Comparison of ENCODE assay signal across 1 cellular context in the genomic region with DNA sequence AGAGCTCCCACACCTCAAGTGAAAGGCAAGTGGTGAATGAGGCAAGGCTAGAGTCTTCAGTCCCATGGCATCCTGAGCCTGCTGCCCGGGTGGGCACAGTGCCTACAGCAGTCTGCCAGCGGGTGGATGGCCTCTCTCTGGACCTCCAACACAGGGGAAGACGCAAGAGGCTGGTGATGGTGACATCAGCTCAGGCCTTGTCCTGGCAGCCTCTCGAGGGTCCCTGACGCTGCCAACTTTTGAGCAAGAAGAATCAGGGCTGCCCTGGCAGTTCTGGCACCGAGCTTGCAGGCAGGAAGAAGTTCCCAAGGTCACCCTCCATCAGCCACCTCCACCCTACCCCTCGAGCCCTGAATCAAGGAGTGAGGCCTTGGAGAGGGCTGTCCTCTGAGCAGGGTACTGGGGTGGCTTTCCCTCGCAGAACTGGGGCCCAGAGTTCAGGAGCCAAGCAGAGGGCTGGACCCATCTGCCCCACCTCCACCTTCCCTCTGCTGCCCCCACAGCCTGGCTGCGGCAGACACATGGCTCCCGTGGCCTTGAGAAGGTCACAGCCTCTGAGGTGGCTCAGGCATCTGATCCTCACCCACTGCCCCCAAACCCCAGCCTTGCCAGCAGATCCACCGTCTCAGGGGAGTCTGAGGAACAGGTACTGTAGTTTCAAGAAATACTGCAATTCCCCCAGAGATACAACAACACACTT.
TF ChIP-seq lines count a peak whose summit lies in the region.

No MANE protein-coding gene starts in this region.

TF ChIP-seq in HepG2, 621 proteins besides CTCF, POLR2A, EP300 and RAD21 (continued from another document):
- TF ChIP-seq, protein P1, sequence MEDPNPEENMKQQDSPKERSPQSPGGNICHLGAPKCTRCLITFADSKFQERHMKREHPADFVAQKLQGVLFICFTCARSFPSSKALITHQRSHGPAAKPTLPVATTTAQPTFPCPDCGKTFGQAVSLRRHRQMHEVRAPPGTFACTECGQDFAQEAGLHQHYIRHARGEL (CRISPR knock-in tag; IDR thresholded peaks at IDR 0.05) = 0 out of 2 replicates have a peak, but pooled peaks have one; percentile 24
- TF ChIP-seq ZFX (CRISPR knock-in tag; IDR thresholded peaks at IDR 0.05; ENCODE audit: low read depth) (0 out of 2 replicates have a peak, but pooled peaks have one; percentile 14), RARA (CRISPR knock-in tag; IDR thresholded peaks at IDR 0.05) (peak; percentile 47; the same call in 1 of the 2 replicates), ZNF709 (CRISPR knock-in tag; IDR thresholded peaks at IDR 0.05) (no peak), RBM22 (optimal IDR thresholded peaks at IDR 0.05; ENCODE audit: low read length) (no peak), KDM2A (CRISPR knock-in tag; IDR thresholded peaks at IDR 0.05; ENCODE audit: borderline replicate concordance, low read depth) (peak; percentile 41; the same call in 1 of the 2 replicates), ZNF124 (CRISPR knock-in tag; IDR thresholded peaks at IDR 0.05) (no peak), ZFP91 (CRISPR knock-in tag; IDR thresholded peaks at IDR 0.05; ENCODE audit: borderline replicate concordance) (peak; percentile 47; the same call in 1 of the 2 replicates), NR2F6 (IDR thresholded peaks at IDR 0.05) (0 out of 2 replicates have a peak, but pooled peaks have one; percentile 14), NR2F6 (CRISPR knock-in tag; IDR thresholded peaks at IDR 0.05) (peak; percentile 21; the same call in 1 of the 2 replicates), KDM5B (CRISPR knock-in tag; IDR thresholded peaks at IDR 0.05; ENCODE audit: borderline replicate concordance) (peak; percentile 9; the same call in 1 of the 2 replicates), ZMYM4 (CRISPR knock-in tag; IDR thresholded peaks at IDR 0.05) (no peak), TGIF2 (CRISPR knock-in tag; IDR thresholded peaks at IDR 0.05) (no peak), ESRRA (CRISPR knock-in tag; IDR thresholded peaks at IDR 0.05; ENCODE audit: low read depth) (peak; percentile 80), SOX6 (IDR thresholded peaks at IDR 0.05) (no peak), SOX6 (CRISPR knock-in tag; IDR thresholded peaks at IDR 0.05) (peak; percentile 19; the same call in 1 of the 2 replicates), ZBTB34 (CRISPR knock-in tag; IDR thresholded peaks at IDR 0.05) (no peak), SAP130 (CRISPR knock-in tag; IDR thresholded peaks at IDR 0.05; ENCODE audit: low read depth) (peak; percentile 43; the same call in 1 of the 2 replicates), SPEN (CRISPR knock-in tag; IDR thresholded peaks at IDR 0.05; ENCODE audit: low read depth) (0 out of 2 replicates have a peak, but pooled peaks have one; percentile 16), AGO2 (optimal IDR thresholded peaks at IDR 0.05; ENCODE audit: low read depth, low read length) (peak; percentile 42)
- TF ChIP-seq, protein P2, sequence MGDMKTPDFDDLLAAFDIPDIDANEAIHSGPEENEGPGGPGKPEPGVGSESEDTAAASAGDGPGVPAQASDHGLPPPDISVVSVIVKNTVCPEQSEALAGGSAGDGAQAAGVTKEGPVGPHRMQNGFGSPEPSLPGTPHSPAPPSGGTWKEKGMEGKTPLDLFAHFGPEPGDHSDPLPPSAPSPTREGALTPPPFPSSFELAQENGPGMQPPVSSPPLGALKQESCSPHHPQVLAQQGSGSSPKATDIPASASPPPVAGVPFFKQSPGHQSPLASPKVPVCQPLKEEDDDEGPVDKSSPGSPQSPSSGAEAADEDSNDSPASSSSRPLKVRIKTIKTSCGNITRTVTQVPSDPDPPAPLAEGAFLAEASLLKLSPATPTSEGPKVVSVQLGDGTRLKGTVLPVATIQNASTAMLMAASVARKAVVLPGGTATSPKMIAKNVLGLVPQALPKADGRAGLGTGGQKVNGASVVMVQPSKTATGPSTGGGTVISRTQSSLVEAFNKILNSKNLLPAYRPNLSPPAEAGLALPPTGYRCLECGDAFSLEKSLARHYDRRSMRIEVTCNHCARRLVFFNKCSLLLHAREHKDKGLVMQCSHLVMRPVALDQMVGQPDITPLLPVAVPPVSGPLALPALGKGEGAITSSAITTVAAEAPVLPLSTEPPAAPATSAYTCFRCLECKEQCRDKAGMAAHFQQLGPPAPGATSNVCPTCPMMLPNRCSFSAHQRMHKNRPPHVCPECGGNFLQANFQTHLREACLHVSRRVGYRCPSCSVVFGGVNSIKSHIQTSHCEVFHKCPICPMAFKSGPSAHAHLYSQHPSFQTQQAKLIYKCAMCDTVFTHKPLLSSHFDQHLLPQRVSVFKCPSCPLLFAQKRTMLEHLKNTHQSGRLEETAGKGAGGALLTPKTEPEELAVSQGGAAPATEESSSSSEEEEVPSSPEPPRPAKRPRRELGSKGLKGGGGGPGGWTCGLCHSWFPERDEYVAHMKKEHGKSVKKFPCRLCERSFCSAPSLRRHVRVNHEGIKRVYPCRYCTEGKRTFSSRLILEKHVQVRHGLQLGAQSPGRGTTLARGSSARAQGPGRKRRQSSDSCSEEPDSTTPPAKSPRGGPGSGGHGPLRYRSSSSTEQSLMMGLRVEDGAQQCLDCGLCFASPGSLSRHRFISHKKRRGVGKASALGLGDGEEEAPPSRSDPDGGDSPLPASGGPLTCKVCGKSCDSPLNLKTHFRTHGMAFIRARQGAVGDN (CRISPR knock-in tag; IDR thresholded peaks at IDR 0.05) = peak; percentile 66
- TF ChIP-seq, protein P3, sequence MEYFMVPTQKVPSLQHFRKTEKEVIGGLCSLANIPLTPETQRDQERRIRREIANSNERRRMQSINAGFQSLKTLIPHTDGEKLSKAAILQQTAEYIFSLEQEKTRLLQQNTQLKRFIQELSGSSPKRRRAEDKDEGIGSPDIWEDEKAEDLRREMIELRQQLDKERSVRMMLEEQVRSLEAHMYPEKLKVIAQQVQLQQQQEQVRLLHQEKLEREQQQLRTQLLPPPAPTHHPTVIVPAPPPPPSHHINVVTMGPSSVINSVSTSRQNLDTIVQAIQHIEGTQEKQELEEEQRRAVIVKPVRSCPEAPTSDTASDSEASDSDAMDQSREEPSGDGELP (IDR thresholded peaks at IDR 0.05; ENCODE audit: borderline replicate concordance, low read depth) = no peak
- TF ChIP-seq, protein P4, sequence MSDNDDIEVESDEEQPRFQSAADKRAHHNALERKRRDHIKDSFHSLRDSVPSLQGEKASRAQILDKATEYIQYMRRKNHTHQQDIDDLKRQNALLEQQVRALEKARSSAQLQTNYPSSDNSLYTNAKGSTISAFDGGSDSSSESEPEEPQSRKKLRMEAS (IDR thresholded peaks at IDR 0.05) = peak; percentile 28; the same call in 1 of the 2 replicates
TF ChIP-seq in HepG2: peak in this region for 16.
